ENCODE assay signal across 19 cellular contexts in the genomic region with DNA sequence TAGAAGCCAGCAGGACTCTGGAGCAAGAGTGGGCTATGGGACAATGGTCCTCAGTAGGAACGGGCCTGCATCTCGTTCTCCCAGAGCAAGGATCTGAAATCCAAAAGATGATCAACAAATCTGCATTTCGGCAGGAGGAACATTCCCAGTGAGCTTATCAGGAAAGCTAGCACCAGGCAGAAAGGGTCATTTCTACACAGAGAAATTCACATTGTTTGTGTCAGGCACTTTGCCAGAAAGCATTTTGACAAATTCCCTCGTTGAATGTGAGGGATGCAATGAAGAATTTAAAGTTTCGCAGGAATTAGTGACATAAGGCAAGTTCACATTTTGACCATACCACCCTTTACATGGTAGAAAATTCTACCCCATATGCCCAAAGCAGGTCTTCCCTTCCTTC. TPM values are rescaled to one million over a fixed set of nuclear protein-coding genes. Genes with fewer than 3 reads are reported as not detected.
DNase-seq lines count a peak whose midpoint lies in the region; ATAC-seq and TF ChIP-seq lines count a peak whose summit lies in the region.
"Had no signal": no experiment of that assay in that cellular context is flagged by ENCODE, and none has a peak within 500 bp of the region (broad histone marks: within the 10 kb centered on the region; RNA-seq: fewer than 3 reads in every experiment).

No MANE protein-coding gene starts in this region.

- no peak for TF ChIP-seq CTCF in SK-N-SH (IDR thresholded peaks at IDR 0.05)
- TF ChIP-seq CTCF in mammary epithelial cell (conservative IDR thresholded peaks at IDR 0.05 in 1 of 2, IDR thresholded peaks at IDR 0.05 in 1 of 2; ENCODE audit: extremely low read depth in 1 of 2, insufficient read depth in 1 of 2, low read depth in 1 of 2, low read length in 2 of 2) = no peak
- no peak for TF ChIP-seq CTCF in tibial artery (IDR thresholded peaks at IDR 0.05)
- TF ChIP-seq CTCF in GM10248 (IDR thresholded peaks at IDR 0.05; ENCODE audit: control extremely low read depth, extremely low read depth, low read depth, missing control alignments) = no peak

- H3K4me2 ChIP-seq in SK-N-SH = peak overlapping the region; percentile 45
- no peak overlapping the region for H3K4me2 ChIP-seq in mammary epithelial cell (ENCODE audit: insufficient read depth, low read depth, low read length)

- H3K79me2 ChIP-seq in SK-N-SH (ENCODE audit: insufficient read depth) = no peaks in the 10 kb centered on the region
- no peaks in the 10 kb centered on the region for H3K79me2 ChIP-seq in mammary epithelial cell (ENCODE audit: insufficient read depth, low read length)

- DNase-seq in SK-N-SH (no peak), mammary epithelial cell (no peak), lung microvascular endothelial cell (ENCODE audit: low read depth in 2 of 2) (peak; percentile 6 to 23), tibial artery (no peak), GM10248 (ENCODE audit: extremely low spot score) (no peak), NCI-H526 treated with DMSO at 0.1 percent for 48 hours (lab: John Stamatoyannopoulos, UW) (no peak)
- DNase-seq: activated CD8-positive, alpha-beta memory T cell treated with anti-CD3 and anti-CD28 coated beads, Interleukin-2, amount 10 ng/mL, durations not matched to agents 7 days and 5 days; activated naive CD8-positive, alpha-beta T cell treated with anti-CD3 and anti-CD28 coated beads, Interleukin-2, amount 50 U/mL, for 24 hours; DMS153; endodermal cell; NCI-H1417 treated with DMSO at 0.1 percent for 48 hours; NCI-H2171 treated with DMSO at 0.1 percent for 48 hours; NCI-H748 treated with DMSO at 0.1 percent for 48 hours; OCI-M1; pancreas had no signal

- H3K27me3 ChIP-seq in SK-N-SH (ENCODE audit: insufficient read depth) = no peaks in the 10 kb centered on the region
- H3K27me3 ChIP-seq in mammary epithelial cell (ENCODE audit: insufficient read depth, low read length) = no peaks in the 10 kb centered on the region
- H3K27me3 ChIP-seq in tibial artery = no peaks in the 10 kb centered on the region
- H3K27me3 ChIP-seq: pancreas had no signal

- BruUV-seq in mammary epithelial cell (replicated peaks; lab: Mats Ljungman, UMichigan) = no TSS peak

- TF ChIP-seq RAD21 in SK-N-SH (IDR thresholded peaks at IDR 0.05; ENCODE audit: low read length) = no peak

- peaks cover 24 to 27% of the 10 kb centered on the region in 2 experiments for H3K4me1 ChIP-seq in SK-N-SH (ENCODE audit: control insufficient read depth in 1 of 2, insufficient read depth in 2 of 2, low read depth in 1 of 2, low read length in 1 of 2)
- peaks cover 17% of the 10 kb centered on the region for H3K4me1 ChIP-seq in mammary epithelial cell (ENCODE audit: insufficient read depth, low read length)
- H3K4me1 ChIP-seq in tibial artery = peaks cover 0 to 48% (median 22%) of the 10 kb centered on the region in 4 donors
- H3K4me1 ChIP-seq: pancreas had no signal

- H3K27ac ChIP-seq in SK-N-SH (ENCODE audit: low read depth in 2 of 2, low read length in 1 of 2) (peak overlapping the region in 1 of 2 experiments; percentile 83; a peak in 2 of 4 replicates), mammary epithelial cell (ENCODE audit: insufficient read depth, low read depth, low read length) (peak overlapping the region; percentile 61), tibial artery (peak overlapping the region; percentile 38 to 57)
- H3K27ac ChIP-seq: 22Rv1, C4-2B had no signal

- 92% methylated on average over 5 of the region's 5 CpGs for WGBS in SK-N-SH (ENCODE audit: low lambda C conversion rate)
- 91% methylated on average over 5 of the region's 5 CpGs for WGBS in mammary epithelial cell (ENCODE audit: low coverage, missing lambda C conversion rate)

- H3F3A ChIP-seq in SK-N-SH (replicated peaks; ENCODE audit: insufficient read depth) = peaks cover 15% of the 10 kb centered on the region

- H3K36me3 ChIP-seq in SK-N-SH (replicated peaks in 1 of 2; ENCODE audit: control insufficient read depth in 1 of 2, insufficient read depth in 2 of 2, low read length in 1 of 2) = no peaks in the 10 kb centered on the region
- no peaks in the 10 kb centered on the region for H3K36me3 ChIP-seq in mammary epithelial cell (ENCODE audit: insufficient read depth, low read length)
- H3K36me3 ChIP-seq in tibial artery = no peaks in the 10 kb centered on the region
- H3K36me3 ChIP-seq: pancreas had no signal

- ATAC-seq in SK-N-SH treated with all-trans-retinoic acid at 6 μM for 48 hours (no peak), HG02973 (IDR thresholded peaks at IDR 0.05; ENCODE audit: unreplicated experiment) (no peak)
- ATAC-seq: activated CD8-positive, alpha-beta memory T cell treated with anti-CD3 and anti-CD28 coated beads, Interleukin-2, amount 10 ng/mL, durations not matched to agents 7 days and 5 days; activated naive CD8-positive, alpha-beta T cell treated with anti-CD3 and anti-CD28 coated beads, Interleukin-2, amount 50 U/mL, for 24 hours had no signal

- H4K20me1 ChIP-seq in SK-N-SH (ENCODE audit: insufficient read depth) (no peaks in the 10 kb centered on the region), mammary epithelial cell (ENCODE audit: insufficient read depth, low read length) (no peaks in the 10 kb centered on the region)

- dilution Hi-C loops in mammary epithelial cell (cut with HindIII; ENCODE audit: low sequenced_read_pairs) = loop anchor here (5.0 kb wide), 1 partner anchor 78 kb away; no protein-coding TSS in a partner anchor

- H3K9me2 ChIP-seq in SK-N-SH = no peaks in the 10 kb centered on the region

- POLR2A ChIA-PET in SK-N-SH (lab: Yijun Ruan, JAX) = no interaction called here
- POLR2A ChIA-PET in GM10248 (lab: Yijun Ruan, JAX) = no interaction called here

- intact Hi-C loops in mammary epithelial cell (cut with micrococcal nuclease) (no loop called here), tibial artery (cut with DNase I; ENCODE audit: low total_unique reads) (no loop called here)

- in situ Hi-C loops in mammary epithelial cell (cut with MboI; ENCODE audit: low sequenced_read_pairs in 2 of 2) = no loop called here

- H3K4me3 ChIP-seq in SK-N-SH (ENCODE audit: low read depth in 2 of 2, low read length in 1 of 2) = no peak overlapping the region
- H3K4me3 ChIP-seq in mammary epithelial cell (replicated peaks in 1 of 3; ENCODE audit: insufficient read depth in 1 of 3, low read depth in 2 of 3, low read length in 3 of 3) = no peak overlapping the region
- no peak overlapping the region for H3K4me3 ChIP-seq in tibial artery
- H3K4me3 ChIP-seq: pancreas had no signal

- H3K9me3 ChIP-seq in SK-N-SH (peaks cover 3% of the 10 kb centered on the region; the same call in 1 of the 2 replicates), mammary epithelial cell (replicated peaks; ENCODE audit: insufficient read depth, low read length) (no peaks in the 10 kb centered on the region), tibial artery (peaks cover 0 to 5% (median 4%) of the 10 kb centered on the region in 3 donors)
- H3K9me3 ChIP-seq: pancreas had no signal

- H2AFZ ChIP-seq in SK-N-SH (ENCODE audit: low read depth) (no peak overlapping the region), mammary epithelial cell (ENCODE audit: low read depth, low read length) (no peak overlapping the region)

- no peak for TF ChIP-seq EP300 in SK-N-SH (IDR thresholded peaks at IDR 0.05; ENCODE audit: borderline replicate concordance in 1 of 2, low read depth in 1 of 2, low read length in 1 of 2)

- 0 out of 2 replicates have a peak overlapping the region, but pooled peaks have one; percentile 8 for H3K9ac ChIP-seq in SK-N-SH
- H3K9ac ChIP-seq in mammary epithelial cell (ENCODE audit: insufficient read depth, low read length) = no peak overlapping the region

- CTCF ChIA-PET in SK-N-SH (lab: Yijun Ruan, JAX) (interaction anchor here (1.0 kb wide), 1 partner anchor 352 kb away, joined by 4 read pairs; no protein-coding TSS in a partner anchor), mammary epithelial cell (lab: Charles Lee; ENCODE audit: low non-redundant PET) (no interaction called here), GM10248 (lab: Yijun Ruan, JAX) (no interaction called here)

TF ChIP-seq in SK-N-SH, 30 proteins besides CTCF, POLR2A, EP300 and RAD21:
- TF ChIP-seq, protein P1, sequence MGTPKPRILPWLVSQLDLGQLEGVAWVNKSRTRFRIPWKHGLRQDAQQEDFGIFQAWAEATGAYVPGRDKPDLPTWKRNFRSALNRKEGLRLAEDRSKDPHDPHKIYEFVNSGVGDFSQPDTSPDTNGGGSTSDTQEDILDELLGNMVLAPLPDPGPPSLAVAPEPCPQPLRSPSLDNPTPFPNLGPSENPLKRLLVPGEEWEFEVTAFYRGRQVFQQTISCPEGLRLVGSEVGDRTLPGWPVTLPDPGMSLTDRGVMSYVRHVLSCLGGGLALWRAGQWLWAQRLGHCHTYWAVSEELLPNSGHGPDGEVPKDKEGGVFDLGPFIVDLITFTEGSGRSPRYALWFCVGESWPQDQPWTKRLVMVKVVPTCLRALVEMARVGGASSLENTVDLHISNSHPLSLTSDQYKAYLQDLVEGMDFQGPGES (IDR thresholded peaks at IDR 0.05; ENCODE audit: low read depth, low read length) = no peak
- TF ChIP-seq RXRA (IDR thresholded peaks at IDR 0.05; ENCODE audit: borderline replicate concordance, low read depth) = no peak
- no peak for TF ChIP-seq RFX5 (IDR thresholded peaks at IDR 0.05; ENCODE audit: low read length)

TF ChIP-seq in SK-N-SH treated with all-trans-retinoic acid at 6 μM for 48 hours, 23 proteins besides CTCF, POLR2A, EP300 and RAD21 (continues in another document):
- TF ChIP-seq ZC3H10 (CRISPR knock-in tag; IDR thresholded peaks at IDR 0.05) = no peak
- TF ChIP-seq ARNTL (CRISPR knock-in tag; IDR thresholded peaks at IDR 0.05; ENCODE audit: borderline replicate concordance, low read depth) = no peak
- TF ChIP-seq, protein P2, sequence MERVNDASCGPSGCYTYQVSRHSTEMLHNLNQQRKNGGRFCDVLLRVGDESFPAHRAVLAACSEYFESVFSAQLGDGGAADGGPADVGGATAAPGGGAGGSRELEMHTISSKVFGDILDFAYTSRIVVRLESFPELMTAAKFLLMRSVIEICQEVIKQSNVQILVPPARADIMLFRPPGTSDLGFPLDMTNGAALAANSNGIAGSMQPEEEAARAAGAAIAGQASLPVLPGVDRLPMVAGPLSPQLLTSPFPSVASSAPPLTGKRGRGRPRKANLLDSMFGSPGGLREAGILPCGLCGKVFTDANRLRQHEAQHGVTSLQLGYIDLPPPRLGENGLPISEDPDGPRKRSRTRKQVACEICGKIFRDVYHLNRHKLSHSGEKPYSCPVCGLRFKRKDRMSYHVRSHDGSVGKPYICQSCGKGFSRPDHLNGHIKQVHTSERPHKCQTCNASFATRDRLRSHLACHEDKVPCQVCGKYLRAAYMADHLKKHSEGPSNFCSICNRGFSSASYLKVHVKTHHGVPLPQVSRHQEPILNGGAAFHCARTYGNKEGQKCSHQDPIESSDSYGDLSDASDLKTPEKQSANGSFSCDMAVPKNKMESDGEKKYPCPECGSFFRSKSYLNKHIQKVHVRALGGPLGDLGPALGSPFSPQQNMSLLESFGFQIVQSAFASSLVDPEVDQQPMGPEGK (CRISPR knock-in tag; IDR thresholded peaks at IDR 0.05; ENCODE audit: borderline replicate concordance) = no peak
- TF ChIP-seq TOX (CRISPR knock-in tag; IDR thresholded peaks at IDR 0.05; ENCODE audit: borderline replicate concordance) = no peak

RNA-seq across cellular contexts. Expression of a gene that starts 31.6 kb away (rescaled TPM):
- polyA plus RNA-seq in SK-N-SH (2012; rRNA removed) (14.2 and 16.3 TPM in 2 replicates), mammary epithelial cell (21.9 TPM)
- polyA plus RNA-seq in SK-N-SH (2012; cell fraction: cytosol; rRNA removed) = 11.4 and 13.6 TPM in 2 replicates
- 26.5 and 30.4 TPM in 2 replicates for polyA plus RNA-seq in SK-N-SH (2012; cell fraction: nucleus; rRNA removed)
- total RNA-seq in mammary epithelial cell (10 to 100 TPM; 60.3 to 62.3 TPM), lung microvascular endothelial cell (20.2 and 29.4 TPM in 2 replicates)
- 27.6 TPM for polyA minus RNA-seq in mammary epithelial cell

Comparison
In these comparisons a context has a peak if more than half of its experiments do, and no peak if none do; other contexts are left out.
1. DNase-seq: peak in lung microvascular endothelial cell (2 of 2); none in SK-N-SH (single experiment), mammary epithelial cell (single experiment), tibial artery (0 of 2), GM10248 (single experiment) and NCI-H526 treated with DMSO at 0.1 percent for 48 hours (single experiment).